ENCODE assay signal across 19 cellular contexts in genomic region chr6:152969688-152970418, GRCh38.
"Had no signal": no experiment of that assay in that cellular context is flagged by ENCODE, and none has a peak within 500 bp of the region (broad histone marks: within the 10 kb centered on the region; RNA-seq: fewer than 3 reads in every experiment).

No MANE protein-coding gene starts in this region.

- H3K4me3 ChIP-seq: left ventricle myocardium inferior, lung, pancreas, smooth muscle cell, suprapubic skin, thyroid gland had no signal

- H3K4me2 ChIP-seq: smooth muscle cell had no signal

- H3K27ac Mint-ChIP-seq: endodermal cell; natural killer cell treated with Interleukin-12 subunit alpha and Interleukin-12 subunit beta and Interleukin-15 and Interleukin-18, amount 100 ng/mL, for 72 hours; progenitor cell of endocrine pancreas; type B pancreatic cell had no signal

- H3K4me3 Mint-ChIP-seq: endodermal cell; immature natural killer cell; natural killer cell treated with Interleukin-12 subunit alpha and Interleukin-12 subunit beta and Interleukin-15 and Interleukin-18, amount 100 ng/mL, for 72 hours; type B pancreatic cell had no signal

- ATAC-seq: foreskin keratinocyte; natural killer cell treated with Interleukin-12 subunit alpha and Interleukin-12 subunit beta and Interleukin-15 and Interleukin-18, amount 100 ng/mL, for 72 hours; pancreas; right cardiac atrium had no signal

- H3K27me3 ChIP-seq: foreskin keratinocyte, pancreas, suprapubic skin, thyroid gland had no signal

- H3K27me3 Mint-ChIP-seq: natural killer cell treated with Interleukin-12 subunit alpha and Interleukin-12 subunit beta and Interleukin-15 and Interleukin-18, amount 100 ng/mL, for 72 hours; progenitor cell of endocrine pancreas; type B pancreatic cell had no signal

- H3K9me3 ChIP-seq: pancreas, thyroid gland had no signal

- H3K4me1 ChIP-seq: foreskin keratinocyte, left ventricle myocardium inferior, pancreas, suprapubic skin, thyroid gland had no signal

- DNase-seq: effector CD4-positive, alpha-beta T cell; endodermal cell; foreskin keratinocyte; immature natural killer cell; left ventricle myocardium inferior; mesenchymal stem cell; midbrain; occipital lobe; pancreas; right cardiac atrium; stimulated activated CD4-positive, alpha-beta T cell treated with anti-CD3 and anti-CD28 coated beads, Interleukin-2, amount 100 ng/mL, for 48 hours; stimulated activated naive CD4-positive, alpha-beta T cell treated with Interleukin-2 at 50 U/mL for 16 hours; thyroid gland had no signal

- H3K27ac ChIP-seq: foreskin keratinocyte, left ventricle myocardium inferior, pancreas, suprapubic skin, thyroid gland had no signal
